Comparison of ENCODE assay signal across 21 cellular contexts in the genomic region with DNA sequence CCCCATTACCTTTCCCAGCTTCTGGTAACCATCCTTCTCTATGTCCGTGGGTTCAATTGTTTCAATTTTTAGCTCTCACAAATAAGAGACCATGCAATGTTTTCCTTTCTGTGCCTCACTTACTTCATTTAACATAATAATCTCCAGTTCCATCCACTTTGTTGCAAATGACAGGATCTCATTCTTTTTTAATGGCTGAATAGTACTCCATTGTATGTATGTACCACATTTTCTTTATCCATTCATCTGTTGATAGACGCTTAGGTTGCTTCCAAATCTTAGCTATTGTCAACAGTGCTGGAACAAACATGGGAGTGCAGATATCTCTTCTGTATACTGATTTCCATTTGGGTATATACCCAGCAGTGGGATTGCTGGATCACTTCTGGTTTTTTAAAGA. TPM values are rescaled to one million over a fixed set of nuclear protein-coding genes. Genes with fewer than 3 reads are reported as not detected.
DNase-seq lines count a peak whose midpoint lies in the region; ATAC-seq and TF ChIP-seq lines count a peak whose summit lies in the region.
"Had no signal": no experiment of that assay in that cellular context is flagged by ENCODE, and none has a peak within 500 bp of the region (broad histone marks: within the 10 kb centered on the region; RNA-seq: fewer than 3 reads in every experiment).

No MANE protein-coding gene starts in this region.

- peaks cover 15 to 32% (median 29%) of the 10 kb centered on the region in 3 donors for H3K4me1 Mint-ChIP-seq in T-cell
- H3K4me1 Mint-ChIP-seq in immature natural killer cell, result peaks cover 16 to 31% of the 10 kb centered on the region in 2 donors
- peaks cover 17% of the 10 kb centered on the region for H3K4me1 Mint-ChIP-seq in osteocyte (ENCODE audit: unreplicated experiment)

- H3K4me3 Mint-ChIP-seq in T-cell (peak overlapping the region in 2 of 3 donors; percentile 17 to 18), immature natural killer cell (peak overlapping the region in 3 of 5 donors; percentile 18 to 55 (median 19)), osteocyte (ENCODE audit: unreplicated experiment) (peak overlapping the region; percentile 15)

- CTCF ChIA-PET in SK-N-SH (lab: Yijun Ruan, JAX) (no interaction called here), T-cell (lab: Charles Lee) (interaction anchor here in 1 of 2 donors (0.6 kb wide), 1 partner anchor 577 kb away, joined by 4 read pairs; no protein-coding TSS in a partner anchor)

- H3K27ac ChIP-seq in SK-N-SH (ENCODE audit: low read depth in 2 of 2, low read length in 1 of 2), result no peak overlapping the region
- H3K27ac ChIP-seq: 22Rv1, RWPE1 had no signal

- H3K9me3 Mint-ChIP-seq in T-cell (no peaks in the 10 kb centered on the region), immature natural killer cell (no peaks in the 10 kb centered on the region), osteocyte (ENCODE audit: unreplicated experiment) (peaks cover 3% of the 10 kb centered on the region)

- ATAC-seq in SK-N-SH treated with all-trans-retinoic acid at 6 μM for 48 hours, result no peak
- no peak for ATAC-seq in T-cell (replicated peaks in 1 of 4)
- ATAC-seq in Right ventricle myocardium superior (ENCODE audit: poor library complexity), result no peak
- no peak for ATAC-seq in GM19328 (IDR thresholded peaks at IDR 0.05; ENCODE audit: unreplicated experiment)

- peaks cover 15% of the 10 kb centered on the region for H3K79me2 ChIP-seq in SK-N-SH (ENCODE audit: insufficient read depth)

- TF ChIP-seq RAD21 in SK-N-SH (IDR thresholded peaks at IDR 0.05; ENCODE audit: low read length), result no peak

- H3K4me3 ChIP-seq in SK-N-SH (ENCODE audit: low read depth in 2 of 2, low read length in 1 of 2), result no peak overlapping the region

- no peak overlapping the region for H2AFZ ChIP-seq in SK-N-SH (ENCODE audit: low read depth)

- POLR2A ChIA-PET in SK-N-SH (lab: Yijun Ruan, JAX) (no interaction called here), T-cell (lab: Charles Lee) (interaction anchor here in 1 of 2 donors (0.7 kb wide), 1 partner anchor 21 kb away, joined by 3 read pairs; no protein-coding TSS in a partner anchor)

- H3K9me3 ChIP-seq in SK-N-SH, result no peaks in the 10 kb centered on the region

- no peak overlapping the region for H3K4me2 ChIP-seq in SK-N-SH

- TF ChIP-seq CTCF in SK-N-SH (IDR thresholded peaks at IDR 0.05) (no peak), osteocyte (IDR thresholded peaks at IDR 0.05) (no peak)

- WGBS in SK-N-SH (ENCODE audit: low lambda C conversion rate), result 96% methylated on average over 2 of the region's 2 CpGs

- no peaks in the 10 kb centered on the region for H3K36me3 Mint-ChIP-seq in T-cell
- H3K36me3 Mint-ChIP-seq in immature natural killer cell, result peaks cover 0 to 5% (median 3%) of the 10 kb centered on the region in 3 donors
- peaks cover 11% of the 10 kb centered on the region for H3K36me3 Mint-ChIP-seq in osteocyte (ENCODE audit: unreplicated experiment)

- H3K9ac ChIP-seq in SK-N-SH, result no peak overlapping the region

- intact Hi-C loops in Right ventricle myocardium superior (cut with DNase I), result no loop called here

- H4K20me1 ChIP-seq in SK-N-SH (ENCODE audit: insufficient read depth), result no peaks in the 10 kb centered on the region

- no peaks in the 10 kb centered on the region for H3K27me3 ChIP-seq in SK-N-SH (ENCODE audit: insufficient read depth)

- H3F3A ChIP-seq in SK-N-SH (replicated peaks; ENCODE audit: insufficient read depth), result no peaks in the 10 kb centered on the region

- peaks cover 0 to 4% of the 10 kb centered on the region in 2 experiments; a peak in 1 of 4 replicates for H3K4me1 ChIP-seq in SK-N-SH (ENCODE audit: control insufficient read depth in 1 of 2, insufficient read depth in 2 of 2, low read depth in 1 of 2, low read length in 1 of 2)

- no peak for TF ChIP-seq EP300 in SK-N-SH (IDR thresholded peaks at IDR 0.05; ENCODE audit: borderline replicate concordance in 1 of 2, low read depth in 1 of 2, low read length in 1 of 2)

- H3K36me3 ChIP-seq in SK-N-SH (replicated peaks in 1 of 2; ENCODE audit: control insufficient read depth in 1 of 2, insufficient read depth in 2 of 2, low read length in 1 of 2), result peaks cover 5 to 11% of the 10 kb centered on the region in 2 experiments

- H3K27ac Mint-ChIP-seq in T-cell (no peak overlapping the region), immature natural killer cell (no peak overlapping the region), osteocyte (ENCODE audit: unreplicated experiment) (no peak overlapping the region)
- H3K27ac Mint-ChIP-seq: H9 had no signal

- DNase-seq in SK-N-SH (no peak), T-cell (no peak), immature natural killer cell (no peak), osteocyte (ENCODE audit: extremely low spot score, unreplicated experiment) (no peak), Right ventricle myocardium superior (no peak), NCI-H774 (lab: John Stamatoyannopoulos, UW) (no peak)
- DNase-seq: ACHN; C1 segment of cervical spinal cord; EL; GF-D8; H9; Kasumi-1; NCI-H1694 treated with DMSO at 0.1 percent for 48 hours; NCI-H510A; NCI-H748 treated with DMSO at 0.1 percent for 48 hours; NK-92 treated with Interleukin-12 subunit alpha and Interleukin-12 subunit beta, amount 100 ng/mL, for 24 hours; SIG-M5 had no signal

- no peaks in the 10 kb centered on the region for H3K9me2 ChIP-seq in SK-N-SH

- H3K27me3 Mint-ChIP-seq in T-cell (peaks cover 13 to 15% of the 10 kb centered on the region in 2 donors), immature natural killer cell (ENCODE audit: low read depth in 3 of 3) (peaks cover 5 to 33% (median 16%) of the 10 kb centered on the region in 3 donors), osteocyte (ENCODE audit: unreplicated experiment) (no peaks in the 10 kb centered on the region)

TF ChIP-seq in SK-N-SH treated with all-trans-retinoic acid at 6 μM for 48 hours, 23 proteins besides CTCF, POLR2A, EP300 and RAD21:
- TF ChIP-seq ZNF8 (CRISPR knock-in tag; IDR thresholded peaks at IDR 0.05), result peak; percentile 80
- TF ChIP-seq, protein P1, sequence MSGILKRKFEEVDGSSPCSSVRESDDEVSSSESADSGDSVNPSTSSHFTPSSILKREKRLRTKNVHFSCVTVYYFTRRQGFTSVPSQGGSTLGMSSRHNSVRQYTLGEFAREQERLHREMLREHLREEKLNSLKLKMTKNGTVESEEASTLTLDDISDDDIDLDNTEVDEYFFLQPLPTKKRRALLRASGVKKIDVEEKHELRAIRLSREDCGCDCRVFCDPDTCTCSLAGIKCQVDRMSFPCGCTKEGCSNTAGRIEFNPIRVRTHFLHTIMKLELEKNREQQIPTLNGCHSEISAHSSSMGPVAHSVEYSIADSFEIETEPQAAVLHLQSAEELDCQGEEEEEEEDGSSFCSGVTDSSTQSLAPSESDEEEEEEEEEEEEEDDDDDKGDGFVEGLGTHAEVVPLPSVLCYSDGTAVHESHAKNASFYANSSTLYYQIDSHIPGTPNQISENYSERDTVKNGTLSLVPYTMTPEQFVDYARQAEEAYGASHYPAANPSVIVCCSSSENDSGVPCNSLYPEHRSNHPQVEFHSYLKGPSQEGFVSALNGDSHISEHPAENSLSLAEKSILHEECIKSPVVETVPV (CRISPR knock-in tag; IDR thresholded peaks at IDR 0.05), result no peak

TF ChIP-seq in SK-N-SH, 30 proteins besides CTCF, POLR2A, EP300 and RAD21:
- no peak for TF ChIP-seq CHD2 (IDR thresholded peaks at IDR 0.05; ENCODE audit: low read length, partially characterized antibody)
- no peak for TF ChIP-seq POLR2AphosphoS5 (IDR thresholded peaks at IDR 0.05; ENCODE audit: low read depth, low read length)
- TF ChIP-seq RXRA (IDR thresholded peaks at IDR 0.05; ENCODE audit: borderline replicate concordance, low read depth), result no peak

RNA-seq across cellular contexts. Expression of a gene that starts 1.8 kb away (rescaled TPM):
- polyA plus RNA-seq in SK-N-SH (2012; rRNA removed) (15.0 and 15.2 TPM in 2 replicates), immature natural killer cell (not detected)
- 13.3 TPM in 2 replicates for polyA plus RNA-seq in SK-N-SH (2012; cell fraction: cytosol; rRNA removed)
- 16.6 and 25.4 TPM in 2 replicates for polyA plus RNA-seq in SK-N-SH (2012; cell fraction: nucleus; rRNA removed)
- total RNA-seq in T-cell (1 to 10 TPM in 3 of 5 donors, under 1 TPM in 2; 0.25 to 2.4 (median 1.1) TPM), osteocyte (3.9 and 6.8 TPM in 2 replicates), Right ventricle myocardium superior (not detected)
